In genomic region chr15:58066042-58066867, GRCh38 we compare ENCODE assay signal across 8 cellular contexts. TPM values are rescaled to one million over a fixed set of nuclear protein-coding genes. Genes with fewer than 3 reads are reported as not detected.
DNase-seq lines count a peak whose midpoint lies in the region; ATAC-seq and TF ChIP-seq lines count a peak whose summit lies in the region.

No MANE protein-coding gene starts in this region.

- peak overlapping the region; percentile 90 for H2AFZ ChIP-seq in ACC112 (ENCODE audit: low read length, unreplicated experiment)

- ATAC-seq in GM19372 (IDR thresholded peaks at IDR 0.05; ENCODE audit: low read depth, unreplicated experiment) (peak; percentile 56), right cardiac atrium (peak; percentile 94 to 95), aorta (ENCODE audit: low FRiP score) (peak; percentile 92), HG02981 (IDR thresholded peaks at IDR 0.05; ENCODE audit: unreplicated experiment) (no peak)

- H3K36me3 ChIP-seq in ACC112 (ENCODE audit: insufficient read depth, low read length) (no peaks in the 10 kb centered on the region), Peyer's patch (no peaks in the 10 kb centered on the region), aorta (ENCODE audit: control insufficient read depth in 1 of 2, insufficient read depth in 2 of 2, low read length in 1 of 2) (no peaks in the 10 kb centered on the region)

- WGBS in right cardiac atrium, result 5% methylated on average over 59 of the region's 59 CpGs
- WGBS in aorta, 2 donors, result 12 to 16% methylated on average over 39 to 59 of the region's 59 CpGs

- H3K9me3 ChIP-seq in Peyer's patch (peaks cover 0 to 7% (median 0%) of the 10 kb centered on the region in 4 donors), right cardiac atrium (ENCODE audit: control insufficient read depth, low read length) (no peaks in the 10 kb centered on the region), aorta (ENCODE audit: control insufficient read depth, low read length) (no peaks in the 10 kb centered on the region)

- no peak for TF ChIP-seq POLR2A in Peyer's patch (IDR thresholded peaks at IDR 0.05)

- H3K79me2 ChIP-seq in ACC112 (ENCODE audit: control insufficient read depth, insufficient read depth, low read length, unreplicated experiment), result no peaks in the 10 kb centered on the region

- peak in 4 of 6 experiments; percentile 66 to 82 (median 78) for TF ChIP-seq CTCF in Peyer's patch (IDR thresholded peaks at IDR 0.05)

- H3K4me3 ChIP-seq in ACC112 (ENCODE audit: low read depth, low read length) (peak overlapping the region; percentile 83), Peyer's patch (peak overlapping the region; percentile 18 to 62 (median 46)), right cardiac atrium (ENCODE audit: low read length) (peak overlapping the region; percentile 37), aorta (ENCODE audit: low read length in 2 of 2) (peak overlapping the region in 1 of 2 donors; percentile 23)

- DNase-seq in Peyer's patch, result peak in 2 of 3 donors; percentile 71 to 83
- DNase-seq in amniotic epithelial cell (ENCODE audit: low read depth), result peak; percentile 13
- DNase-seq in right cardiac atrium, result peak; percentile 78 to 93 (median 93)
- peak; percentile 89 for DNase-seq in posterior vena cava (ENCODE audit: low spot score)
- DNase-seq in aorta, result peak; percentile 75 to 88

- H3K27me3 ChIP-seq in ACC112 (ENCODE audit: insufficient read depth, low read length) (peaks cover 36% of the 10 kb centered on the region), Peyer's patch (peaks cover 0 to 26% of the 10 kb centered on the region in 2 donors), right cardiac atrium (ENCODE audit: control insufficient read depth, insufficient read depth) (no peaks in the 10 kb centered on the region), aorta (ENCODE audit: control insufficient read depth in 1 of 2, insufficient read depth in 2 of 2, low read length in 1 of 2) (no peaks in the 10 kb centered on the region)

- no peak overlapping the region for H3K27ac ChIP-seq in ACC112 (ENCODE audit: low read depth, low read length)
- no peak overlapping the region for H3K27ac ChIP-seq in Peyer's patch
- no peak overlapping the region for H3K27ac ChIP-seq in right cardiac atrium (ENCODE audit: low read length)
- H3K27ac ChIP-seq in aorta (ENCODE audit: low read depth in 1 of 2, low read length in 2 of 2), result no peak overlapping the region

- H3K4me1 ChIP-seq in ACC112 (ENCODE audit: control insufficient read depth, insufficient read depth, low read length, unreplicated experiment) (no peaks in the 10 kb centered on the region), Peyer's patch (peaks cover 0 to 12% (median 0%) of the 10 kb centered on the region in 4 donors), right cardiac atrium (ENCODE audit: control insufficient read depth, insufficient read depth, low read length) (no peaks in the 10 kb centered on the region), aorta (ENCODE audit: control insufficient read depth in 1 of 2, insufficient read depth in 2 of 2, low read length in 2 of 2) (no peaks in the 10 kb centered on the region)

- intact Hi-C loops in right cardiac atrium (cut with DNase I) (loop anchor here (5.0 to 10.0 kb wide), 5 partner anchors 199 to 501 kb away; no protein-coding TSS in a partner anchor), posterior vena cava (cut with DNase I) (loop anchor here (5.0 kb wide), 2 partner anchors 199 to 204 kb away; no protein-coding TSS in a partner anchor), aorta (cut with DNase I) (loop anchor here (5.0 to 10.0 kb wide), 7 partner anchors 201 to 504 kb away; no protein-coding TSS in a partner anchor)

RNA-seq across cellular contexts. Expression of gene ALDH1A2, which starts 0.7 kb away (rescaled TPM):
- total RNA-seq in Peyer's patch (10 to 100 TPM in 1 of 4 donors, 1 to 10 TPM in 2, not detected in 1; 1.1 to 13.1 (median 10.0) TPM), right cardiac atrium (10 to 100 TPM; 53.2 to 71.0 (median 64.6) TPM), posterior vena cava (1 to 10 TPM; 4.7 to 8.1 TPM), aorta (10 to 100 TPM in 1 of 2 donors, 1 to 10 TPM in 1; 5.9 to 10.0 TPM)
- polyA plus RNA-seq in right cardiac atrium (14.7 TPM), aorta (10 to 100 TPM in 1 of 2 donors, 1 to 10 TPM in 1; 3.8 to 15.1 TPM)

Comparison
In these comparisons a context has a peak if more than half of its experiments do, and no peak if none do; other contexts are left out.
1. DNase-seq: peak in every context shown above with its lines; median percentile 93 in right cardiac atrium; 89 in posterior vena cava; 82 in aorta; 77 in Peyer's patch; 13 in amniotic epithelial cell.